ENCODE assay signal across 29 cellular contexts in the genomic region with DNA sequence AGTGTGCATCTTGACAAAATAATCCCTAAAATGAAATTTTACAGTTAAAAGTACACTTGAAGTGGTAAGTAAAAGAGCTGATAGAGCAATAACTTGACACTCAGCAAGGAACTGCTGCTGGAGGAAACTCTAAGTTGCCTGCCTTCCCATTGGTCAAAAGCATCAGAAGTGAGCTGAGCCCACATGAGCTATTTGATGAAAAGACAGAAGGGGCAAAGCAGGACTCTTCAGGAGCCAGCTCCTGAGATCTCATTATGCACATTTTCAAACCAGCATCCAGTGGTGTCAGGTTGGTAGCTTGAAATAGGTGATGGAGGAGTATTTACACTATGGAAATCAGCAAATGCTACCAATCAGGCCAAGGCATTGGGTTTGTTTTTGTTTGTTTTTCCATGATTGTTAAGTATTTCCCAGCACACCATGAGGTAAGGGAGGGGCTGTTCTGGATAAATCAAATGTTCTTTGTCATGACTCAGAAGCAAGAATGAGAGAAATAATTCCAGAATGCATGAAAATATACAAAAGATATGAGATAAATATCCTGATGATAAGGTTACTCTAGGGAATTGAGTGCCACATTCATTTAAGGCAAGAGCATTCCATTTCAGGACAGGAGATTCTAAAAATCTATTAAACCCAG.
DNase-seq lines count a peak whose midpoint lies in the region; ATAC-seq and TF ChIP-seq lines count a peak whose summit lies in the region.
"Had no signal": no experiment of that assay in that cellular context is flagged by ENCODE, and none has a peak within 500 bp of the region (broad histone marks: within the 10 kb centered on the region; RNA-seq: fewer than 3 reads in every experiment).

No MANE protein-coding gene starts in this region.

- TF ChIP-seq CTCF in HEK293 (tag by site-specific recombination; IDR thresholded peaks at IDR 0.05) (no peak), upper lobe of right lung (IDR thresholded peaks at IDR 0.05) (no peak)

- H3K9me3 ChIP-seq in HEK293 (ENCODE audit: control insufficient read depth, insufficient read depth, low read depth, low read length) (no peaks in the 10 kb centered on the region), adipocyte (ENCODE audit: control insufficient read depth, low read length) (no peaks in the 10 kb centered on the region), upper lobe of right lung (no peaks in the 10 kb centered on the region)
- H3K9me3 ChIP-seq: adrenal gland, esophagus muscularis mucosa, sigmoid colon, testis had no signal

- H3K4me3 ChIP-seq in ACC112 (ENCODE audit: low read depth, low read length), result no peak overlapping the region; the same call in 1 of the 2 replicates
- H3K4me3 ChIP-seq in HEK293 (ENCODE audit: low read depth, low read length), result no peak overlapping the region
- no peak overlapping the region for H3K4me3 ChIP-seq in adipocyte (ENCODE audit: low read length)
- no peak overlapping the region for H3K4me3 ChIP-seq in upper lobe of right lung
- H3K4me3 ChIP-seq: adrenal gland, esophagus muscularis mucosa, GM12878, PC-9, sigmoid colon, testis had no signal

- POLR2A ChIA-PET in HEK293 (lab: Yijun Ruan, JAX), result interaction anchor here (0.6 kb wide), 2 partner anchors 641 to 660 kb away, joined by 3 to 4 read pairs; no protein-coding TSS in a partner anchor

- H3K27ac ChIP-seq in ACC112 (ENCODE audit: low read depth, low read length) (peak overlapping the region; percentile 63), HEK293 (ENCODE audit: extremely low read depth, low read depth, low read length) (no peak overlapping the region), upper lobe of right lung (no peak overlapping the region)
- H3K27ac ChIP-seq: adrenal gland, esophagus muscularis mucosa, PC-9, sigmoid colon, testis had no signal

- CTCF ChIA-PET in HEK293 (lab: Yijun Ruan, JAX), result no interaction called here

- no peak for ATAC-seq in GM21528 (IDR thresholded peaks at IDR 0.05; ENCODE audit: low FRiP score, unreplicated experiment)
- ATAC-seq in upper lobe of right lung, result no peak
- ATAC-seq in HG03571 (IDR thresholded peaks at IDR 0.05; ENCODE audit: unreplicated experiment), result no peak
- ATAC-seq: GM12878; HCT116; HepG2; naive thymus-derived CD8-positive, alpha-beta T cell; stimulated activated naive B cell treated with anti-CD40 and anti-IgM and Interleukin-4, amounts not matched to agents 10 μg/mL and 1 μg/mL and 100 μg/mL, for 72 hours had no signal

- H3K9ac ChIP-seq in adipocyte (ENCODE audit: low read length), result peak overlapping the region; percentile 37

- peak overlapping the region; percentile 41 for H2AFZ ChIP-seq in ACC112 (ENCODE audit: low read length, unreplicated experiment)
- H2AFZ ChIP-seq: PC-9 had no signal

- H3K36me3 ChIP-seq in ACC112 (ENCODE audit: insufficient read depth, low read length), result no peaks in the 10 kb centered on the region
- H3K36me3 ChIP-seq in HEK293 (ENCODE audit: control insufficient read depth in 2 of 2, insufficient read depth in 1 of 2, low read length in 2 of 2), result no peaks in the 10 kb centered on the region
- no peaks in the 10 kb centered on the region for H3K36me3 ChIP-seq in adipocyte (ENCODE audit: control insufficient read depth, insufficient read depth, low read length, severe bottlenecking)
- no peaks in the 10 kb centered on the region for H3K36me3 ChIP-seq in upper lobe of right lung
- H3K36me3 ChIP-seq: adrenal gland, esophagus muscularis mucosa, sigmoid colon had no signal

- H3K27me3 ChIP-seq in ACC112 (ENCODE audit: insufficient read depth, low read length), result no peaks in the 10 kb centered on the region
- H3K27me3 ChIP-seq in adipocyte (replicated peaks; ENCODE audit: control insufficient read depth, insufficient read depth, low read length), result no peaks in the 10 kb centered on the region
- no peaks in the 10 kb centered on the region for H3K27me3 ChIP-seq in upper lobe of right lung
- H3K27me3 ChIP-seq: adrenal gland, esophagus muscularis mucosa, sigmoid colon, testis had no signal

- H3K79me2 ChIP-seq in ACC112 (ENCODE audit: control insufficient read depth, insufficient read depth, low read length, unreplicated experiment), result no peaks in the 10 kb centered on the region

- DNase-seq in adipocyte (ENCODE audit: low read depth), result peak; percentile 57
- DNase-seq in iPS-NIHi7 (ENCODE audit: extremely low spot score), result peak; percentile 16
- DNase-seq in upper lobe of right lung, result no peak
- DNase-seq in CD1c-positive myeloid dendritic cell (ENCODE audit: extremely low spot score), result no peak
- DNase-seq: activated B cell treated with CpG ODN at 0.5 μM for 24 hours; activated CD4-positive, alpha-beta memory T cell treated with anti-CD3 and anti-CD28 coated beads for 36 hours; activated gamma-delta T cell treated with Interleukin-2 at 50 U/mL for 16 hours; adrenal gland; CD4-positive, alpha-beta T cell; cerebellar nuclear complex; DMS153; effector memory CD4-positive, alpha-beta T cell; left colon; naive thymus-derived CD8-positive, alpha-beta T cell; NCI-H1436; NCI-H2171 treated with DMSO at 0.1 percent for 48 hours; PC-9; sigmoid colon; stimulated activated naive B cell treated with anti-CD40 and anti-IgM and Interleukin-4, amounts not matched to agents 10 μg/mL and 1 μg/mL and 100 μg/mL, for 72 hours; T-helper 9 cell; testis had no signal

- intact Hi-C loops in upper lobe of right lung (cut with DNase I), result no loop called here

- peaks cover 31% of the 10 kb centered on the region for H3K4me1 ChIP-seq in ACC112 (ENCODE audit: control insufficient read depth, insufficient read depth, low read length, unreplicated experiment)
- peaks cover 24% of the 10 kb centered on the region for H3K4me1 ChIP-seq in HEK293 (ENCODE audit: control insufficient read depth, insufficient read depth, low read length)
- peaks cover 25% of the 10 kb centered on the region for H3K4me1 ChIP-seq in adipocyte (ENCODE audit: control insufficient read depth, insufficient read depth, low read length)
- H3K4me1 ChIP-seq in upper lobe of right lung, result peaks cover 6% of the 10 kb centered on the region
- H3K4me1 ChIP-seq: sigmoid colon, testis had no signal

TF ChIP-seq in HEK293, 187 proteins besides CTCF, POLR2A, EP300 and RAD21:
- TF ChIP-seq ZNF600 (tag by site-specific recombination; IDR thresholded peaks at IDR 0.05) (0 out of 2 replicates have a peak, but pooled peaks have one; percentile 31), ZSCAN18 (tag by site-specific recombination; IDR thresholded peaks at IDR 0.05) (no peak)

Comparison
In these comparisons a context has a peak if more than half of its experiments do, and no peak if none do; other contexts are left out.
1. DNase-seq: peak in adipocyte (single experiment) and iPS-NIHi7 (single experiment); none in upper lobe of right lung (single experiment) and CD1c-positive myeloid dendritic cell (single experiment).